1 cellular context compared by ENCODE assay signal in genomic region chr11:67630230-67630942, GRCh38.
TF ChIP-seq lines count a peak whose summit lies in the region.

No MANE protein-coding gene starts in this region.

TF ChIP-seq in K562, 482 proteins besides CTCF, POLR2A, EP300 and RAD21 (continues in another document):
- TF ChIP-seq FOXP1 (CRISPR knock-in tag; IDR thresholded peaks at IDR 0.05), result no peak
- no peak for TF ChIP-seq MLX (CRISPR knock-in tag; conservative IDR thresholded peaks at IDR 0.05)
- TF ChIP-seq ZBED1 (IDR thresholded peaks at IDR 0.05), result no peak
- no peak for TF ChIP-seq JUND (IDR thresholded peaks at IDR 0.05; ENCODE audit: borderline replicate concordance, low read depth, low read length)
- TF ChIP-seq JUND (tag; IDR thresholded peaks at IDR 0.05; ENCODE audit: borderline replicate concordance, low read depth, low read length), result peak; percentile 34; the same call in 1 of the 3 replicates
- no peak for TF ChIP-seq SMARCA4 (IDR thresholded peaks at IDR 0.05)
- no peak for TF ChIP-seq CREBBP (IDR thresholded peaks at IDR 0.05; ENCODE audit: low read depth, low read length)
- 0 out of 2 replicates have a peak, but pooled peaks have one; percentile 35 for TF ChIP-seq SMAD4 (CRISPR knock-in tag; conservative IDR thresholded peaks at IDR 0.05)
- TF ChIP-seq ETV1 (tag; conservative IDR thresholded peaks at IDR 0.05; ENCODE audit: low read depth), result peak; percentile 34; the same call in 1 of the 2 replicates
- peak; percentile 76 for TF ChIP-seq ZNF263 (CRISPR knock-in tag; IDR thresholded peaks at IDR 0.05; ENCODE audit: borderline replicate concordance)
- no peak for TF ChIP-seq SMARCA5 (IDR thresholded peaks at IDR 0.05)
- TF ChIP-seq EP400 (IDR thresholded peaks at IDR 0.05), result peak; percentile 44; the same call in 1 of the 2 replicates
- TF ChIP-seq FOXJ2 (tag; IDR thresholded peaks at IDR 0.05), result no peak
- no peak for TF ChIP-seq ZNF316 (IDR thresholded peaks at IDR 0.05)
- TF ChIP-seq ESRRA (IDR thresholded peaks at IDR 0.05; ENCODE audit: borderline replicate concordance, low read depth), result peak; percentile 61; the same call in 1 of the 2 replicates
- no peak for TF ChIP-seq RUNX1 (IDR thresholded peaks at IDR 0.05; ENCODE audit: low read depth)
- no peak for TF ChIP-seq TAF7 (tag; IDR thresholded peaks at IDR 0.05)
- TF ChIP-seq HSF4 (CRISPR knock-in tag; IDR thresholded peaks at IDR 0.05; ENCODE audit: borderline replicate concordance), result no peak
- TF ChIP-seq CREB1 (IDR thresholded peaks at IDR 0.05), result 0 out of 2 replicates have a peak, but pooled peaks have one; percentile 32
- peak; percentile 55; the same call in 1 of the 2 replicates for TF ChIP-seq CREB1 (CRISPR knock-in tag; IDR thresholded peaks at IDR 0.05)
- TF ChIP-seq SAFB (IDR thresholded peaks at IDR 0.05; ENCODE audit: borderline replicate concordance, low read depth, low read length), result peak; percentile 24; the same call in 1 of the 2 replicates
- 0 out of 4 replicates have a peak, but pooled peaks of 1 of the 2 experiments have one; percentile 16 for TF ChIP-seq KDM4B (IDR thresholded peaks at IDR 0.05; ENCODE audit: borderline replicate concordance in 2 of 2, low read depth in 1 of 2)
- TF ChIP-seq POLR2B (IDR thresholded peaks at IDR 0.05; ENCODE audit: low read depth, partially characterized antibody), result peak; percentile 70
- TF ChIP-seq ZNF224 (CRISPR knock-in tag; IDR thresholded peaks at IDR 0.05), result no peak
- no peak for TF ChIP-seq MYBL2 (IDR thresholded peaks at IDR 0.05; ENCODE audit: low read depth)
- no peak for TF ChIP-seq MYBL2 (CRISPR knock-in tag; IDR thresholded peaks at IDR 0.05; ENCODE audit: borderline replicate concordance)
- TF ChIP-seq TFAP4 (CRISPR knock-in tag; IDR thresholded peaks at IDR 0.05; ENCODE audit: borderline replicate concordance), result peak; percentile 79
- no peak for TF ChIP-seq ID3 (CRISPR knock-in tag; IDR thresholded peaks at IDR 0.05)
- no peak for TF ChIP-seq ID3 (tag; IDR thresholded peaks at IDR 0.05)
- TF ChIP-seq NFE2L1 (tag; IDR thresholded peaks at IDR 0.05; ENCODE audit: borderline replicate concordance, low read depth), result no peak
- TF ChIP-seq PHB (CRISPR knock-in tag; IDR thresholded peaks at IDR 0.05), result 0 out of 2 replicates have a peak, but pooled peaks have one; percentile 40
- TF ChIP-seq STAT5B (CRISPR knock-in tag; IDR thresholded peaks at IDR 0.05), result no peak
- TF ChIP-seq NFYB (IDR thresholded peaks at IDR 0.05; ENCODE audit: extremely low read depth, insufficient read length), result no peak
- TF ChIP-seq ZNF717 (CRISPR knock-in tag; IDR thresholded peaks at IDR 0.05), result no peak
- no peak for TF ChIP-seq GTF2A2 (tag; IDR thresholded peaks at IDR 0.05)
- no peak for TF ChIP-seq ZNF766 (CRISPR knock-in tag; conservative IDR thresholded peaks at IDR 0.05)
- TF ChIP-seq MEF2A (IDR thresholded peaks at IDR 0.05; ENCODE audit: control insufficient read depth, low read depth, low read length), result no peak
- peak; percentile 44 to 52; a peak in 1 of 4 replicates for TF ChIP-seq SIN3A (IDR thresholded peaks at IDR 0.05; ENCODE audit: borderline replicate concordance in 2 of 2, control insufficient read depth in 1 of 2, low read depth in 2 of 2, low read length in 2 of 2)
- TF ChIP-seq PRPF4 (IDR thresholded peaks at IDR 0.05; ENCODE audit: insufficient read depth, low read depth, low read length, poor library complexity, severe bottlenecking), result no peak
- TF ChIP-seq ELK3 (CRISPR knock-in tag; IDR thresholded peaks at IDR 0.05), result no peak
- no peak for TF ChIP-seq BCOR (IDR thresholded peaks at IDR 0.05)
- TF ChIP-seq ZNF3 (CRISPR knock-in tag; IDR thresholded peaks at IDR 0.05), result no peak
- no peak for TF ChIP-seq ZNF212 (CRISPR knock-in tag; IDR thresholded peaks at IDR 0.05)
- no peak for TF ChIP-seq SPI1 (IDR thresholded peaks at IDR 0.05; ENCODE audit: borderline replicate concordance, low read depth, low read length)
- no peak for TF ChIP-seq TGIF2 (CRISPR knock-in tag; IDR thresholded peaks at IDR 0.05)
- no peak for TF ChIP-seq FOSL1 (tag; conservative IDR thresholded peaks at IDR 0.05)
- no peak for TF ChIP-seq TFE3 (CRISPR knock-in tag; IDR thresholded peaks at IDR 0.05)
- no peak for TF ChIP-seq ZNF398 (CRISPR knock-in tag; IDR thresholded peaks at IDR 0.05)
- no peak for TF ChIP-seq NCOA4 (IDR thresholded peaks at IDR 0.05; ENCODE audit: partially characterized antibody)
- TF ChIP-seq IFI16 (CRISPR knock-in tag; IDR thresholded peaks at IDR 0.05), result no peak
- no peak for TF ChIP-seq ZNF124 (CRISPR knock-in tag; IDR thresholded peaks at IDR 0.05)
- no peak for TF ChIP-seq HIVEP1 (CRISPR knock-in tag; IDR thresholded peaks at IDR 0.05)
- no peak for TF ChIP-seq PKNOX1 (IDR thresholded peaks at IDR 0.05)
- no peak for TF ChIP-seq DLX4 (CRISPR knock-in tag; IDR thresholded peaks at IDR 0.05)
- no peak for TF ChIP-seq ZNF24 (IDR thresholded peaks at IDR 0.05)
- peak; percentile 91 for TF ChIP-seq ZBTB9 (CRISPR knock-in tag; IDR thresholded peaks at IDR 0.05)
- no peak for TF ChIP-seq ZNF311 (CRISPR knock-in tag; IDR thresholded peaks at IDR 0.05)
- no peak for TF ChIP-seq MBD2 (IDR thresholded peaks at IDR 0.05; ENCODE audit: borderline replicate concordance, low read depth)
- TF ChIP-seq ETV6 (IDR thresholded peaks at IDR 0.05; ENCODE audit: borderline replicate concordance in 1 of 2, low read depth in 2 of 2, low read length in 1 of 2), result no peak
- no peak for TF ChIP-seq ETV6 (CRISPR knock-in tag; IDR thresholded peaks at IDR 0.05; ENCODE audit: borderline replicate concordance)
- no peak for TF ChIP-seq KAT8 (IDR thresholded peaks at IDR 0.05; ENCODE audit: low read depth)
- TF ChIP-seq CBFB (CRISPR knock-in tag; IDR thresholded peaks at IDR 0.05), result no peak
- no peak for TF ChIP-seq RERE (CRISPR knock-in tag; IDR thresholded peaks at IDR 0.05; ENCODE audit: borderline replicate concordance)
